7 cellular contexts compared by ENCODE assay signal in genomic region chr21:33412439-33412831, GRCh38. TPM values are rescaled to one million over a fixed set of nuclear protein-coding genes. Genes with fewer than 3 reads are reported as not detected.
DNase-seq lines count a peak whose midpoint lies in the region; ATAC-seq and TF ChIP-seq lines count a peak whose summit lies in the region.
"Not testable (repeated sequence)": the region's sequence is repeated elsewhere in the genome, so short reads cannot be mapped to it uniquely, and the experiment has no call there.

No MANE protein-coding gene starts in this region.

- peak overlapping the region; percentile 66 for H3K27ac Mint-ChIP-seq in CD8-positive, alpha-beta T cell

- not testable (repeated sequence) for TF ChIP-seq POLR2A in breast epithelium (IDR thresholded peaks at IDR 0.05); stomach (IDR thresholded peaks at IDR 0.05)

- peaks cover 29% of the 10 kb centered on the region for H4K20me1 ChIP-seq in hepatocyte (ENCODE audit: insufficient read depth, poor library complexity, severe bottlenecking)

- peaks cover 80% of the 10 kb centered on the region for H3K79me2 ChIP-seq in hepatocyte

- TF ChIP-seq EP300 in stomach (IDR thresholded peaks at IDR 0.05), result not testable (repeated sequence)

- H3K9me2 ChIP-seq in hepatocyte (replicated peaks; ENCODE audit: insufficient read depth), result not testable (repeated sequence)

- intact Hi-C loops in CD8-positive, alpha-beta T cell (cut with DNase I, micrococcal nuclease); breast epithelium (cut with DNase I; ENCODE audit: low total_unique reads); stomach (cut with DNase I; ENCODE audit: low total_unique reads): not testable (repeated sequence)

- 64% methylated on average over 12 of the region's 12 CpGs for WGBS in hepatocyte (ENCODE audit: low lambda C conversion rate, missing lambda C conversion rate)
- WGBS in mesodermal cell (ENCODE audit: insufficient coverage in 2 of 2), 2 experiments, result 93 to 99% methylated on average over 10 of the region's 12 CpGs
- WGBS in stomach, 5 donors, result 65 to 79% (median 75%) methylated on average over 12 of the region's 12 CpGs

- peaks cover 14% of the 10 kb centered on the region for H3K36me3 ChIP-seq in CD8-positive, alpha-beta T cell (ENCODE audit: insufficient read depth, low read length)
- H3K36me3 ChIP-seq in breast epithelium; hepatocyte (replicated peaks; ENCODE audit: insufficient read depth, low read depth): not testable (repeated sequence)
- H3K36me3 ChIP-seq in mesodermal cell (ENCODE audit: control insufficient read depth, insufficient read depth, low read length) (peaks cover 45% of the 10 kb centered on the region), neutrophil (peaks cover 86% of the 10 kb centered on the region), stomach (peaks cover 11 to 47% (median 42%) of the 10 kb centered on the region in 4 donors)

- peaks cover 51% of the 10 kb centered on the region for H3K36me3 Mint-ChIP-seq in CD8-positive, alpha-beta T cell

- not testable (repeated sequence) for H3K4me3 ChIP-seq in CD8-positive, alpha-beta T cell (ENCODE audit: low read depth, low read length); breast epithelium; hepatocyte; mesodermal cell (ENCODE audit: extremely low read depth, insufficient read depth, low read length, poor library complexity, severe bottlenecking); neutrophil (ENCODE audit: low read depth in 1 of 2, low read length in 1 of 2); stomach

- CTCF ChIA-PET in CD8-positive, alpha-beta T cell (lab: Charles Lee), result interaction anchor here (1.1 to 1.8 kb wide), 2 partner anchors 51 to 215 kb away, joined by 5 read pairs; no protein-coding TSS in a partner anchor
- CTCF ChIA-PET in RWPE1 (lab: Yijun Ruan, JAX), result interaction anchor here (0.8 kb wide), 1 partner anchor 9 kb away, joined by 3 read pairs; no protein-coding TSS in a partner anchor

- DNase-seq in CD8-positive, alpha-beta T cell; RWPE1 (ENCODE audit: low spot score); breast epithelium (ENCODE audit: low spot score in 2 of 2); hepatocyte (ENCODE audit: low spot score); stomach: not testable (repeated sequence)

- not testable (repeated sequence) for H3K9me3 Mint-ChIP-seq in CD8-positive, alpha-beta T cell

- not testable (repeated sequence) for H3K27ac ChIP-seq in CD8-positive, alpha-beta T cell (ENCODE audit: low read depth, low read length)
- H3K27ac ChIP-seq in RWPE1 (peak overlapping the region; percentile 51), breast epithelium (peak overlapping the region; percentile 56 to 80), hepatocyte (peak overlapping the region; percentile 79), mesodermal cell (ENCODE audit: low read depth, low read length, severe bottlenecking) (peak overlapping the region; percentile 32), neutrophil (peak overlapping the region; percentile 100), stomach (peak overlapping the region; percentile 11 to 80 (median 77))

- POLR2A ChIA-PET in CD8-positive, alpha-beta T cell (lab: Charles Lee), result interaction anchor here (0.6 kb wide), 1 partner anchor 50 kb away, joined by 4 read pairs; no protein-coding TSS in a partner anchor
- POLR2A ChIA-PET in RWPE1 (lab: Yijun Ruan, JAX; ENCODE audit: low non-redundant PET), result interaction anchor here (0.6 kb wide), 1 partner anchor 26 kb away, joined by 6 read pairs; no protein-coding TSS in a partner anchor

- not testable (repeated sequence) for H3K27me3 Mint-ChIP-seq in CD8-positive, alpha-beta T cell (ENCODE audit: low read depth)

- TF ChIP-seq CTCF in CD8-positive, alpha-beta T cell (IDR thresholded peaks at IDR 0.05); RWPE1 (conservative IDR thresholded peaks at IDR 0.05; ENCODE audit: low read depth); breast epithelium (IDR thresholded peaks at IDR 0.05); hepatocyte (IDR thresholded peaks at IDR 0.05; ENCODE audit: poor library complexity); neutrophil (IDR thresholded peaks at IDR 0.05); stomach (IDR thresholded peaks at IDR 0.05): not testable (repeated sequence)

- not testable (repeated sequence) for H2AFZ ChIP-seq in hepatocyte

- not testable (repeated sequence) for H3K9me3 ChIP-seq in CD8-positive, alpha-beta T cell (ENCODE audit: low read length); breast epithelium; hepatocyte (ENCODE audit: low read depth); mesodermal cell (ENCODE audit: control insufficient read depth, low read length); neutrophil; stomach

- not testable (repeated sequence) for H3K4me3 Mint-ChIP-seq in CD8-positive, alpha-beta T cell

- H3K4me1 Mint-ChIP-seq in CD8-positive, alpha-beta T cell (ENCODE audit: low read depth), result peaks cover 32% of the 10 kb centered on the region

- ATAC-seq in CD8-positive, alpha-beta T cell, result not testable (repeated sequence)

- H3K4me2 ChIP-seq in hepatocyte, result peak overlapping the region; percentile 51

- H3K4me1 ChIP-seq in CD8-positive, alpha-beta T cell (ENCODE audit: insufficient read depth, low read length), result peaks cover 15% of the 10 kb centered on the region
- not testable (repeated sequence) for H3K4me1 ChIP-seq in breast epithelium; mesodermal cell (ENCODE audit: control insufficient read depth, insufficient read depth, low read length, poor library complexity, severe bottlenecking)
- H3K4me1 ChIP-seq in hepatocyte (ENCODE audit: insufficient read depth) (peaks cover 23% of the 10 kb centered on the region), neutrophil (ENCODE audit: control insufficient read depth in 1 of 2, insufficient read depth in 1 of 2, low read depth in 1 of 2, low read length in 1 of 2) (peaks cover 49 to 74% of the 10 kb centered on the region in 2 experiments), stomach (peaks cover 24 to 75% (median 50%) of the 10 kb centered on the region in 4 donors)

- H3K27me3 ChIP-seq in CD8-positive, alpha-beta T cell (ENCODE audit: insufficient read depth, low read length); breast epithelium; hepatocyte; neutrophil; stomach: not testable (repeated sequence)

RNA-seq across cellular contexts. Expression of gene IFNGR2, which starts 9.2 kb away (rescaled TPM):
- 10 to 100 TPM; 10.1 to 10.7 TPM for total RNA-seq in CD8-positive, alpha-beta T cell
- total RNA-seq in breast epithelium (10 to 100 TPM; 61.6 to 76.7 (median 70.8) TPM), hepatocyte (53.4 and 66.8 TPM in 2 replicates), stomach (10 to 100 TPM; 35.2 to 89.3 (median 67.8) TPM)
- polyA plus RNA-seq in hepatocyte (60.2 and 66.7 TPM in 2 replicates), stomach (10 to 100 TPM; 42.2 to 79.7 (median 47.0) TPM)
- polyA plus RNA-seq in mesodermal cell (2013, experiment 1 of 2), result 65.6 TPM
- 61.9 TPM for polyA plus RNA-seq in mesodermal cell (2013, experiment 2 of 2)
